Comparison of ENCODE assay signal across 32 cellular contexts in genomic region chr9:103287361-103287760, GRCh38.
"Had no signal": no experiment of that assay in that cellular context is flagged by ENCODE, and none has a peak within 500 bp of the region (broad histone marks: within the 10 kb centered on the region; RNA-seq: fewer than 3 reads in every experiment).

No MANE protein-coding gene starts in this region.

- H3K4me1 Mint-ChIP-seq: activated B cell treated with CpG ODN at 0.5 μM for 24 hours; activated T-helper 17 cell treated with anti-CD3 and anti-CD28 coated beads, Interleukin-2, amount 50 U/mL, for 72 hours; central memory CD8-positive, alpha-beta T cell had no signal

- ATAC-seq: activated CD4-positive, CD25-positive, alpha-beta regulatory T cell treated with anti-CD3 and anti-CD28 coated beads, Interleukin-2, amount 50 U/mL, for 24 hours; activated CD8-positive, alpha-beta T cell treated with anti-CD3 and anti-CD28 coated beads for 36 hours; activated T-cell treated with anti-CD3 and anti-CD28 coated beads, Interleukin-2, amount 50 U/mL, for 4 hours; activated T-helper 17 cell treated with anti-CD3 and anti-CD28 coated beads, Interleukin-2, amount 50 U/mL, for 72 hours; esophagus mucosa had no signal

- H3K4me3 Mint-ChIP-seq: activated B cell treated with CpG ODN at 0.5 μM for 24 hours; activated CD8-positive, alpha-beta T cell treated with anti-CD3 and anti-CD28 coated beads for 36 hours; activated naive CD8-positive, alpha-beta T cell; activated T-cell treated with anti-CD3 and anti-CD28 coated beads, Interleukin-2, amount 50 U/mL, for 4 hours; activated T-helper 17 cell treated with anti-CD3 and anti-CD28 coated beads, Interleukin-2, amount 50 U/mL, for 72 hours; central memory CD8-positive, alpha-beta T cell; dendritic cell treated with granulocyte-macrophage colony-stimulating factor and Interleukin-4, amounts not matched to agents 40 ng/mL and 50 ng/mL, for 4 days; endodermal cell; T-helper 2 cell treated with Interferon-gamma antibody and Interleukin-4, amounts not matched to agents 5 μg/mL and 100 μg/mL, for 36 hours had no signal

- H3K27me3 Mint-ChIP-seq: activated B cell treated with CpG ODN at 0.5 μM for 24 hours; activated CD8-positive, alpha-beta T cell treated with anti-CD3 and anti-CD28 coated beads for 36 hours; activated naive CD8-positive, alpha-beta T cell; activated T-helper 17 cell treated with anti-CD3 and anti-CD28 coated beads, Interleukin-2, amount 50 U/mL, for 72 hours; central memory CD8-positive, alpha-beta T cell; dendritic cell treated with granulocyte-macrophage colony-stimulating factor and Interleukin-4, amounts not matched to agents 40 ng/mL and 50 ng/mL, for 4 days had no signal

- H3K27ac ChIP-seq: brain microvascular endothelial cell, coronary artery, dorsolateral prefrontal cortex, WERI-Rb-1 had no signal

- H3K4me3 ChIP-seq: coronary artery, dorsolateral prefrontal cortex had no signal

- DNase-seq: activated B cell treated with CpG ODN at 0.5 μM for 24 hours; activated CD4-positive, alpha-beta T cell treated with anti-CD3 and anti-CD28 coated beads for 48 hours; activated CD4-positive, alpha-beta T cell treated with anti-CD3 and anti-CD28 coated beads, Interleukin-2, amount 50 U/mL, for 1 hour; activated CD4-positive, alpha-beta T cell treated with anti-CD3 and anti-CD28 coated beads, Interleukin-2, amount 50 U/mL, for 48 hours; activated CD8-positive, alpha-beta memory T cell treated with anti-CD3 and anti-CD28 coated beads for 24 hours; activated CD8-positive, alpha-beta T cell treated with anti-CD3 and anti-CD28 coated beads for 36 hours; activated effector memory CD4-positive, alpha-beta T cell treated with Interleukin-2 at 50 U/mL for 16 hours; activated gamma-delta T cell treated with Interleukin-2 at 50 U/mL for 16 hours; activated naive CD4-positive, alpha-beta T cell treated with anti-CD3 and anti-CD28 coated beads, Interleukin-2, amount 50 U/mL, for 16 hours; activated naive CD4-positive, alpha-beta T cell treated with Interleukin-2 at 50 U/mL for 16 hours; activated T-cell treated with anti-CD3 and anti-CD28 coated beads, Interleukin-2, amount 50 U/mL, for 4 hours; amniotic stem cell; anterior cingulate cortex; brain microvascular endothelial cell; dorsolateral prefrontal cortex; effector memory CD4-positive, alpha-beta T cell; endodermal cell; foreskin fibroblast; head of caudate nucleus; T1000; WERI-Rb-1 had no signal

- FAIRE-seq: astrocyte, bronchial epithelial cell, frontal cortex had no signal

- H3K27me3 ChIP-seq: brain microvascular endothelial cell, dorsolateral prefrontal cortex had no signal

- H3K27ac Mint-ChIP-seq: activated B cell treated with CpG ODN at 0.5 μM for 24 hours; activated CD8-positive, alpha-beta T cell treated with anti-CD3 and anti-CD28 coated beads for 36 hours; activated naive CD8-positive, alpha-beta T cell; activated T-helper 17 cell treated with anti-CD3 and anti-CD28 coated beads, Interleukin-2, amount 50 U/mL, for 72 hours; dendritic cell treated with granulocyte-macrophage colony-stimulating factor and Interleukin-4, amounts not matched to agents 40 ng/mL and 50 ng/mL, for 4 days; endodermal cell; T-helper 2 cell treated with Interferon-gamma antibody and Interleukin-4, amounts not matched to agents 5 μg/mL and 100 μg/mL, for 36 hours had no signal

- H3K36me3 ChIP-seq: brain microvascular endothelial cell, WERI-Rb-1 had no signal

- H3K36me3 Mint-ChIP-seq: activated naive CD8-positive, alpha-beta T cell had no signal

- H3K9me3 Mint-ChIP-seq: activated B cell treated with CpG ODN at 0.5 μM for 24 hours; activated T-helper 17 cell treated with anti-CD3 and anti-CD28 coated beads, Interleukin-2, amount 50 U/mL, for 72 hours had no signal
